ENCODE assay signal across 15 cellular contexts in genomic region chr12:75783093-75783877, GRCh38.
A peak's percentile ranks its signal among the peaks of the same experiment; 100 is the strongest.
DNase-seq lines count a peak whose midpoint lies in the region; ATAC-seq, FAIRE-seq and TF ChIP-seq lines count a peak whose summit lies in the region.
"Had no signal": no experiment of that assay in that cellular context is flagged by ENCODE, and none has a peak within 500 bp of the region (broad histone marks: within the 10 kb centered on the region; RNA-seq: fewer than 3 reads in every experiment).

No MANE protein-coding gene starts in this region.

- TF ChIP-seq EP300 in HepG2 (IDR thresholded peaks at IDR 0.05; ENCODE audit: low read depth in 2 of 2, low read length in 2 of 2) (no peak), HepG2 (CRISPR knock-in tag; IDR thresholded peaks at IDR 0.05; ENCODE audit: borderline replicate concordance) (no peak)

- intact Hi-C loops in HepG2 (cut with micrococcal nuclease; ENCODE audit: unreplicated experiment) = no loop called here

- no peak for FAIRE-seq in HepG2 (lab: Jason Lieb, UNC)
- FAIRE-seq: GM12891 had no signal

- no peak for TF ChIP-seq CTCF in foreskin fibroblast (IDR thresholded peaks at IDR 0.05; ENCODE audit: low read depth, low read length)
- TF ChIP-seq CTCF in HepG2 (CRISPR knock-in tag; IDR thresholded peaks at IDR 0.05) = no peak

- no TSS peak for BruUV-seq in HepG2 (replicated peaks; lab: Mats Ljungman, UMichigan)

- no peaks in the 10 kb centered on the region for H3K36me3 ChIP-seq in skeletal muscle tissue (ENCODE audit: control insufficient read depth in 3 of 3, insufficient read depth in 3 of 3, low read length in 3 of 3)
- H3K36me3 ChIP-seq in HepG2 (replicated peaks in 1 of 2; ENCODE audit: control insufficient read depth in 1 of 2, insufficient read depth in 2 of 2, low read length in 2 of 2) = no peaks in the 10 kb centered on the region
- H3K36me3 ChIP-seq: BLaER1 treated with 17β-estradiol and CSF1 and Interleukin-3, amounts not matched to agents 10 nM and 100 nM; brain microvascular endothelial cell; WERI-Rb-1 had no signal

- CTCF ChIA-PET in HepG2 (lab: Yijun Ruan, JAX; ENCODE audit: low intra/inter-chr PET ratio, low total read pairs) = no interaction called here

- DNase-seq in GM03348 (ENCODE audit: low spot score) = peak; percentile 24
- peak; percentile 77 for DNase-seq in RKO (ENCODE audit: low spot score)
- peak; percentile 28 to 64 for DNase-seq in foreskin fibroblast
- DNase-seq in HepG2 (ENCODE audit: low spot score) = no peak
- no peak for DNase-seq in stimulated activated naive CD8-positive, alpha-beta T cell treated with anti-CD3 and anti-CD28 coated beads, Interleukin-15, Interleukin-2, amounts not matched to agents 100 U/mL and 50 U/mL, for 24 hours
- DNase-seq: activated effector memory CD4-positive, alpha-beta T cell treated with anti-CD3 and anti-CD28 coated beads, Interleukin-2, amount 50 U/mL, for 16 hours; brain microvascular endothelial cell; effector memory CD4-positive, alpha-beta T cell; SK-N-SH; WERI-Rb-1 had no signal

- no peak for TF ChIP-seq POLR2A in HepG2 (IDR thresholded peaks at IDR 0.05; ENCODE audit: insufficient read depth in 1 of 2, low read depth in 2 of 2, low read length in 2 of 2)

- H3K27ac ChIP-seq in skeletal muscle tissue (ENCODE audit: low read depth, low read length) (peak overlapping the region; percentile 55), HepG2 (ENCODE audit: extremely low read length, insufficient read depth, low read length) (no peak overlapping the region)
- H3K27ac ChIP-seq: brain microvascular endothelial cell, WERI-Rb-1 had no signal

- no peak overlapping the region for H3K9ac ChIP-seq in skeletal muscle tissue (ENCODE audit: low read depth in 1 of 3, low read length in 3 of 3)
- no peak overlapping the region for H3K9ac ChIP-seq in HepG2 (ENCODE audit: insufficient read depth, low read depth, low read length)
- H3K9ac ChIP-seq: BLaER1 treated with 17β-estradiol and CSF1 and Interleukin-3, amounts not matched to agents 10 nM and 100 nM; SK-N-SH had no signal

- H3K4me2 ChIP-seq in HepG2 (ENCODE audit: low read depth, low read length) = no peak overlapping the region

- in situ Hi-C loops in HepG2 (cut with HindIII; ENCODE audit: extremely low pct_ligation_motif_present, low pct_unique_long_range_greater_than_20kb) = no loop called here

- ATAC-seq in HG03139 (IDR thresholded peaks at IDR 0.05; ENCODE audit: unreplicated experiment) = no peak
- no peak for ATAC-seq in HepG2
- no peak for ATAC-seq in stimulated activated naive CD8-positive, alpha-beta T cell treated with anti-CD3 and anti-CD28 coated beads, Interleukin-15, Interleukin-2, amounts not matched to agents 100 U/mL and 50 U/mL, for 24 hours
- ATAC-seq in GM21423 (IDR thresholded peaks at IDR 0.05; ENCODE audit: unreplicated experiment) = no peak

- POLR2A ChIA-PET in HepG2 (lab: Yijun Ruan, JAX) = no interaction called here

- no peaks in the 10 kb centered on the region for H4K20me1 ChIP-seq in HepG2 (ENCODE audit: insufficient read depth, low read length)
- H4K20me1 ChIP-seq: BLaER1 treated with 17β-estradiol and CSF1 and Interleukin-3, amounts not matched to agents 10 nM and 100 nM had no signal

- H3K4me3 ChIP-seq in foreskin fibroblast (ENCODE audit: low read depth in 1 of 2, low read length in 2 of 2) (no peak overlapping the region), skeletal muscle tissue (ENCODE audit: low read length in 3 of 3) (no peak overlapping the region), HepG2 (replicated peaks in 1 of 3; ENCODE audit: insufficient read depth in 1 of 3, low read depth in 2 of 3, low read length in 3 of 3) (no peak overlapping the region)
- H3K4me3 ChIP-seq: BLaER1 treated with 17β-estradiol and CSF1 and Interleukin-3, amounts not matched to agents 10 nM and 100 nM had no signal

- H3K9me3 ChIP-seq in skeletal muscle tissue (ENCODE audit: control insufficient read depth in 3 of 3, low read length in 3 of 3) (no peaks in the 10 kb centered on the region), HepG2 (ENCODE audit: low read length) (no peaks in the 10 kb centered on the region)
- H3K9me3 ChIP-seq: BLaER1 treated with 17β-estradiol and CSF1 and Interleukin-3, amounts not matched to agents 10 nM and 100 nM; SK-N-SH had no signal

- no peak for TF ChIP-seq RAD21 in HepG2 (CRISPR knock-in tag; IDR thresholded peaks at IDR 0.05)

- 65% methylated on average over 6 of the region's 8 CpGs for WGBS in HepG2 (ENCODE audit: low lambda C conversion rate)

- peaks cover 15 to 26% (median 16%) of the 10 kb centered on the region in 3 donors for H3K4me1 ChIP-seq in skeletal muscle tissue (ENCODE audit: control insufficient read depth in 3 of 3, insufficient read depth in 3 of 3, low read length in 3 of 3)
- peaks cover 23% of the 10 kb centered on the region for H3K4me1 ChIP-seq in HepG2 (ENCODE audit: insufficient read depth, low read length)

- no peak overlapping the region for H2AFZ ChIP-seq in HepG2 (ENCODE audit: low read length)

- H3K27me3 ChIP-seq in skeletal muscle tissue (ENCODE audit: control insufficient read depth in 3 of 3, insufficient read depth in 3 of 3, low read length in 3 of 3) (no peaks in the 10 kb centered on the region), HepG2 (ENCODE audit: control insufficient read depth in 1 of 2, insufficient read depth in 2 of 2, low read length in 2 of 2) (no peaks in the 10 kb centered on the region)
- H3K27me3 ChIP-seq: BLaER1 treated with 17β-estradiol and CSF1 and Interleukin-3, amounts not matched to agents 10 nM and 100 nM; brain microvascular endothelial cell had no signal

- no peaks in the 10 kb centered on the region for H3K79me2 ChIP-seq in HepG2 (ENCODE audit: insufficient read depth, low read length)

TF ChIP-seq in HepG2, 621 proteins besides CTCF, POLR2A, EP300 and RAD21:
- TF ChIP-seq FOXK2 (IDR thresholded peaks at IDR 0.05) (no peak), MATR3 (CRISPR knock-in tag; IDR thresholded peaks at IDR 0.05) (no peak), ZNF577 (CRISPR knock-in tag; IDR thresholded peaks at IDR 0.05; ENCODE audit: borderline replicate concordance, low read depth) (no peak), ZKSCAN8 (CRISPR knock-in tag; IDR thresholded peaks at IDR 0.05; ENCODE audit: borderline replicate concordance) (no peak), CSRNP2 (CRISPR knock-in tag; conservative IDR thresholded peaks at IDR 0.05; ENCODE audit: low read depth) (no peak), GPN1 (CRISPR knock-in tag; IDR thresholded peaks at IDR 0.05; ENCODE audit: borderline replicate concordance) (no peak), ZNF678 (CRISPR knock-in tag; IDR thresholded peaks at IDR 0.05) (no peak), GLI4 (CRISPR knock-in tag; IDR thresholded peaks at IDR 0.05; ENCODE audit: borderline replicate concordance) (no peak), FLYWCH1 (CRISPR knock-in tag; IDR thresholded peaks at IDR 0.05) (no peak), GABPB1 (CRISPR knock-in tag; IDR thresholded peaks at IDR 0.05) (no peak), ZNF251 (CRISPR knock-in tag; IDR thresholded peaks at IDR 0.05) (no peak), ZEB1 (IDR thresholded peaks at IDR 0.05; ENCODE audit: insufficient replicate concordance, low read depth) (no peak), PHB2 (IDR thresholded peaks at IDR 0.05; ENCODE audit: partially characterized antibody) (no peak), ZSCAN20 (CRISPR knock-in tag; IDR thresholded peaks at IDR 0.05; ENCODE audit: borderline replicate concordance) (no peak)
- TF ChIP-seq, protein P1, sequence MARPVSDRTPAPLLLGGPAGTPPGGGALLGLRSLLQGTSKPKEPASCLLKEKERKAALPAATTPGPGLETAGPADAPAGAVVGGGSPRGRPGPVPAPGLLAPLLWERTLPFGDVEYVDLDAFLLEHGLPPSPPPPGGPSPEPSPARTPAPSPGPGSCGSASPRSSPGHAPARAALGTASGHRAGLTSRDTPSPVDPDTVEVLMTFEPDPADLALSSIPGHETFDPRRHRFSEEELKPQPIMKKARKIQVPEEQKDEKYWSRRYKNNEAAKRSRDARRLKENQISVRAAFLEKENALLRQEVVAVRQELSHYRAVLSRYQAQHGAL (CRISPR knock-in tag; IDR thresholded peaks at IDR 0.05; ENCODE audit: not compliant biosample characterization) = no peak

Comparison
In these comparisons a context has a peak if more than half of its experiments do, and no peak if none do; other contexts are left out.
1. DNase-seq: peak in GM03348 (single experiment), RKO (single experiment) and foreskin fibroblast (2 of 2); none in HepG2 (single experiment) and stimulated activated naive CD8-positive, alpha-beta T cell treated with anti-CD3 and anti-CD28 coated beads, Interleukin-15, Interleukin-2, amounts not matched to agents 100 U/mL and 50 U/mL, for 24 hours (single experiment).